In genomic region chr17:61383689-61384201, GRCh38 we compare ENCODE assay signal across 1 cellular context.
TF ChIP-seq lines count a peak whose summit lies in the region.

No MANE protein-coding gene starts in this region.

TF ChIP-seq in SK-N-SH, 30 proteins besides CTCF, POLR2A, EP300 and RAD21 (continued from another document):
- TF ChIP-seq USF1 (IDR thresholded peaks at IDR 0.05; ENCODE audit: borderline replicate concordance, low read depth) (no peak), SMC3 (IDR thresholded peaks at IDR 0.05; ENCODE audit: low read depth, low read length) (no peak), FOXM1 (IDR thresholded peaks at IDR 0.05; ENCODE audit: low read depth) (no peak), EZH2phosphoT487 (IDR thresholded peaks at IDR 0.05; ENCODE audit: borderline replicate concordance, low read depth) (no peak), IRF3 (IDR thresholded peaks at IDR 0.05; ENCODE audit: low read depth, low read length) (no peak), ELF1 (IDR thresholded peaks at IDR 0.05) (no peak), POLR2AphosphoS5 (IDR thresholded peaks at IDR 0.05; ENCODE audit: low read depth, low read length) (peak; percentile 58; the same call in 1 of the 2 replicates), RFX5 (IDR thresholded peaks at IDR 0.05; ENCODE audit: low read length) (peak; percentile 52; the same call in 1 of the 2 replicates), NFIC (IDR thresholded peaks at IDR 0.05; ENCODE audit: borderline replicate concordance) (no peak; the same call in 1 of the 2 replicates), REST (IDR thresholded peaks at IDR 0.05; ENCODE audit: low read depth, low read length) (0 out of 2 replicates have a peak, but pooled peaks have one; percentile 10), NRF1 (IDR thresholded peaks at IDR 0.05; ENCODE audit: low read depth, low read length) (no peak), MEF2A (IDR thresholded peaks at IDR 0.05; ENCODE audit: borderline replicate concordance, low read depth) (no peak), FOXJ3 (CRISPR knock-in tag; IDR thresholded peaks at IDR 0.05) (peak; percentile 79; the same call in 1 of the 2 replicates), FOSL2 (IDR thresholded peaks at IDR 0.05; ENCODE audit: borderline replicate concordance, low read depth) (no peak), PBX3 (IDR thresholded peaks at IDR 0.05) (no peak; the same call in 1 of the 2 replicates), TCF12 (IDR thresholded peaks at IDR 0.05) (peak; percentile 90), RXRA (IDR thresholded peaks at IDR 0.05; ENCODE audit: borderline replicate concordance, low read depth) (no peak), YY1 (IDR thresholded peaks at IDR 0.05; ENCODE audit: low read depth) (no peak), TEAD4 (IDR thresholded peaks at IDR 0.05; ENCODE audit: borderline replicate concordance, insufficient read depth) (no peak), ZBTB33 (IDR thresholded peaks at IDR 0.05; ENCODE audit: borderline replicate concordance, low read depth) (no peak), RCOR1 (IDR thresholded peaks at IDR 0.05; ENCODE audit: low read length) (peak; percentile 85), MAX (IDR thresholded peaks at IDR 0.05; ENCODE audit: low read depth) (no peak), GATA2 (CRISPR knock-in tag; IDR thresholded peaks at IDR 0.05) (peak; percentile 58), SIN3A (IDR thresholded peaks at IDR 0.05; ENCODE audit: borderline replicate concordance, low read depth, low read length) (no peak), TAF1 (IDR thresholded peaks at IDR 0.05; ENCODE audit: borderline replicate concordance, low read depth, low read length) (no peak), JUND (IDR thresholded peaks at IDR 0.05) (no peak), MXI1 (IDR thresholded peaks at IDR 0.05; ENCODE audit: low read depth, low read length) (no peak)
